ENCODE assay signal across 1 cellular context in the genomic region with DNA sequence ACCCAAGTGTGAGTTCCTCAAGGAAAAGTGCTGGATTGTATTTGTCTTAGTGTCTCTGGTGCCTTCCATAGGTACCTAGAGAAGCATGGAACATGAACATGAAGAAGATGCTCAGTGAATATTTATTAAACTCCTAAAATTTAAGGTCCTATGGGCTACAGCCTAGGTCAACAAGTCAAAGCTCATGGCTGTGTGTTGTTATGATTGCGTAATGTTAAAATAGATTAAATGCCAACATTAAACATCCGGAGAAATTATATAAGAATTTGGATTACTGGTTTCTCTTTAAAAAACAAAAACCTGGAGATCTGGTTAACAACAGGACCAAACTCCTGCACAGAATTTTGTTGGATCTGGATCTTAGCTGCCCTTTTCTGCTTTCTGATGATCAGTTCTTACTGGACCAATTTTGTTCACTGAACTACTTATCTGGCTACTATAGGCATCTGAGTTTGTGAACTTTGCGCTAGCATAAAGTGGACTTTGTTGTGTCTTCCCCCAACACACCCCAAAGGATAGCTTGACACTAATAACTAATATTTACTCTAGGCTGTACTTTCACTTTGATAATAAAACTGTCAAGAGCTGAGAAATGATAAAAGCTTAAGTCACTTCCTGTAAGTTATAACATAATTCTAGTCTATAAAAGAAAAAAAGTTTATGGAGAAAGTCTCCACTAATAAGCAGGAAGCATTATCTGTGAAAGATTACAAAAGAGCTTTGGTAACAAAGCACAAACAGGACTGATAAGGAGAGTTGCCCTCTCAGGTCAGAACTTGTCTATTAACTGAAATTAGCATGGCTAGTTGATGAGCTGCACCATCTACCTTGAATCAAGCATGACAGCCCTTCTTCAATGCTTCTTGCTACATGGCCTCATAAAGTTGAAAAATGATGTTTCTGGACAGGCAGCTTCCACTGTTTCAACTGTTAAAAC.
TF ChIP-seq lines count a peak whose summit lies in the region.

No MANE protein-coding gene starts in this region.

TF ChIP-seq in HepG2, 621 proteins besides CTCF, POLR2A, EP300 and RAD21 (continued from another document and continues in another):
- TF ChIP-seq KLF16 (CRISPR knock-in tag; IDR thresholded peaks at IDR 0.05) (0 out of 4 replicates have a peak, but pooled peaks of 1 of the 2 experiments have one; percentile 21), ZNF780A (CRISPR knock-in tag; IDR thresholded peaks at IDR 0.05) (no peak), ARID5B (CRISPR knock-in tag; IDR thresholded peaks at IDR 0.05) (peak; percentile 81), HNF4A (CRISPR knock-in tag; IDR thresholded peaks at IDR 0.05) (peak; percentile 83), KMT2B (CRISPR knock-in tag; IDR thresholded peaks at IDR 0.05) (0 out of 2 replicates have a peak, but pooled peaks have one; percentile 25), FOXA3 (CRISPR knock-in tag; IDR thresholded peaks at IDR 0.05) (peak; percentile 51; the same call in 1 of the 2 replicates), SMAD3 (CRISPR knock-in tag; IDR thresholded peaks at IDR 0.05) (0 out of 2 replicates have a peak, but pooled peaks have one; percentile 31), HOMEZ (CRISPR knock-in tag; IDR thresholded peaks at IDR 0.05; ENCODE audit: low read depth) (peak; percentile 76; the same call in 1 of the 2 replicates), IRF2 (CRISPR knock-in tag; IDR thresholded peaks at IDR 0.05) (peak; percentile 79), ZNF879 (CRISPR knock-in tag; IDR thresholded peaks at IDR 0.05) (no peak), FOXK2 (IDR thresholded peaks at IDR 0.05) (no peak), CEBPG (CRISPR knock-in tag; IDR thresholded peaks at IDR 0.05) (peak; percentile 50), CREB1 (IDR thresholded peaks at IDR 0.05) (no peak), CREB1 (CRISPR knock-in tag; IDR thresholded peaks at IDR 0.05) (peak; percentile 46; the same call in 1 of the 2 replicates), KDM5B (CRISPR knock-in tag; IDR thresholded peaks at IDR 0.05; ENCODE audit: borderline replicate concordance) (no peak), HMG20A (CRISPR knock-in tag; IDR thresholded peaks at IDR 0.05; ENCODE audit: borderline replicate concordance) (peak; percentile 67), SOX6 (IDR thresholded peaks at IDR 0.05) (no peak), SOX6 (CRISPR knock-in tag; IDR thresholded peaks at IDR 0.05) (peak; percentile 78), ZMAT3 (CRISPR knock-in tag; conservative IDR thresholded peaks at IDR 0.05) (no peak), PAX8 (CRISPR knock-in tag; IDR thresholded peaks at IDR 0.05; ENCODE audit: borderline replicate concordance) (no peak), RARA (CRISPR knock-in tag; IDR thresholded peaks at IDR 0.05) (peak; percentile 41), NFYC (CRISPR knock-in tag; IDR thresholded peaks at IDR 0.05) (no peak), RCOR2 (CRISPR knock-in tag; IDR thresholded peaks at IDR 0.05) (peak; percentile 68; the same call in 1 of the 2 replicates), ZBTB33 (CRISPR knock-in tag; IDR thresholded peaks at IDR 0.05) (peak; percentile 55), ZBTB43 (CRISPR knock-in tag; conservative IDR thresholded peaks at IDR 0.05) (no peak), HMG20B (CRISPR knock-in tag; conservative IDR thresholded peaks at IDR 0.05) (no peak), IKZF5 (CRISPR knock-in tag; IDR thresholded peaks at IDR 0.05) (peak; percentile 61; the same call in 1 of the 2 replicates), RXRB (CRISPR knock-in tag; IDR thresholded peaks at IDR 0.05; ENCODE audit: borderline replicate concordance) (peak; percentile 24; the same call in 1 of the 2 replicates), CREM (IDR thresholded peaks at IDR 0.05) (peak; percentile 54; the same call in 1 of the 2 replicates), CREM (CRISPR knock-in tag; IDR thresholded peaks at IDR 0.05) (no peak), ISL2 (CRISPR knock-in tag; IDR thresholded peaks at IDR 0.05) (peak; percentile 19; the same call in 1 of the 2 replicates), NCOA2 (CRISPR knock-in tag; IDR thresholded peaks at IDR 0.05) (peak; percentile 54), ELF3 (CRISPR knock-in tag; IDR thresholded peaks at IDR 0.05) (peak; percentile 60; the same call in 1 of the 2 replicates), NR2F6 (IDR thresholded peaks at IDR 0.05) (no peak; the same call in 1 of the 2 replicates), NR2F6 (CRISPR knock-in tag; IDR thresholded peaks at IDR 0.05) (0 out of 2 replicates have a peak, but pooled peaks have one; percentile 23), ZMYM2 (CRISPR knock-in tag; IDR thresholded peaks at IDR 0.05) (peak; percentile 83), ZNF264 (CRISPR knock-in tag; IDR thresholded peaks at IDR 0.05) (peak; percentile 58; the same call in 1 of the 2 replicates), SALL1 (CRISPR knock-in tag; IDR thresholded peaks at IDR 0.05) (peak; percentile 41; the same call in 1 of the 2 replicates), SIX1 (CRISPR knock-in tag; IDR thresholded peaks at IDR 0.05; ENCODE audit: borderline replicate concordance) (0 out of 2 replicates have a peak, but pooled peaks have one; percentile 23), FOXP1 (IDR thresholded peaks at IDR 0.05) (no peak), FOXP1 (CRISPR knock-in tag; IDR thresholded peaks at IDR 0.05) (peak; percentile 71), ZNF317 (CRISPR knock-in tag; IDR thresholded peaks at IDR 0.05) (0 out of 2 replicates have a peak, but pooled peaks have one; percentile 24), GATA4 (IDR thresholded peaks at IDR 0.05; ENCODE audit: borderline replicate concordance, low read depth) (peak; percentile 70; the same call in 1 of the 2 replicates), HES4 (CRISPR knock-in tag; IDR thresholded peaks at IDR 0.05; ENCODE audit: borderline replicate concordance) (no peak), EHMT2 (IDR thresholded peaks at IDR 0.05; ENCODE audit: borderline replicate concordance, low read depth, low read length) (peak; percentile 49; the same call in 1 of the 2 replicates)
- TF ChIP-seq, protein P1, sequence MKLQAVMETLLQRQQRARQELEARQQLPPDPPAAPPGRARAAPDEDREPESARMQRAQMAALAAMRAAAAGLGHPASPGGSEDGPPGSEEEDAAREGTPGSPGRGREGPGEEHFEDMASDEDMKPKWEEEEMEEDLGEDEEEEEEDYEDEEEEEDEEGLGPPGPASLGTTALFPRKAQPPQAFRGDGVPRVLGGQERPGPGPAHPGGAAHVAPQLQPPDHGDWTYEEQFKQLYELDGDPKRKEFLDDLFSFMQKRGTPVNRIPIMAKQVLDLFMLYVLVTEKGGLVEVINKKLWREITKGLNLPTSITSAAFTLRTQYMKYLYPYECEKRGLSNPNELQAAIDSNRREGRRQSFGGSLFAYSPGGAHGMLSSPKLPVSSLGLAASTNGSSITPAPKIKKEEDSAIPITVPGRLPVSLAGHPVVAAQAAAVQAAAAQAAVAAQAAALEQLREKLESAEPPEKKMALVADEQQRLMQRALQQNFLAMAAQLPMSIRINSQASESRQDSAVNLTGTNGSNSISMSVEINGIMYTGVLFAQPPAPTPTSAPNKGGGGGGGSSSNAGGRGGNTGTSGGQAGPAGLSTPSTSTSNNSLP (IDR thresholded peaks at IDR 0.05; ENCODE audit: low read depth, low read length): peak; percentile 56; the same call in 1 of the 2 replicates
- TF ChIP-seq, protein P2, sequence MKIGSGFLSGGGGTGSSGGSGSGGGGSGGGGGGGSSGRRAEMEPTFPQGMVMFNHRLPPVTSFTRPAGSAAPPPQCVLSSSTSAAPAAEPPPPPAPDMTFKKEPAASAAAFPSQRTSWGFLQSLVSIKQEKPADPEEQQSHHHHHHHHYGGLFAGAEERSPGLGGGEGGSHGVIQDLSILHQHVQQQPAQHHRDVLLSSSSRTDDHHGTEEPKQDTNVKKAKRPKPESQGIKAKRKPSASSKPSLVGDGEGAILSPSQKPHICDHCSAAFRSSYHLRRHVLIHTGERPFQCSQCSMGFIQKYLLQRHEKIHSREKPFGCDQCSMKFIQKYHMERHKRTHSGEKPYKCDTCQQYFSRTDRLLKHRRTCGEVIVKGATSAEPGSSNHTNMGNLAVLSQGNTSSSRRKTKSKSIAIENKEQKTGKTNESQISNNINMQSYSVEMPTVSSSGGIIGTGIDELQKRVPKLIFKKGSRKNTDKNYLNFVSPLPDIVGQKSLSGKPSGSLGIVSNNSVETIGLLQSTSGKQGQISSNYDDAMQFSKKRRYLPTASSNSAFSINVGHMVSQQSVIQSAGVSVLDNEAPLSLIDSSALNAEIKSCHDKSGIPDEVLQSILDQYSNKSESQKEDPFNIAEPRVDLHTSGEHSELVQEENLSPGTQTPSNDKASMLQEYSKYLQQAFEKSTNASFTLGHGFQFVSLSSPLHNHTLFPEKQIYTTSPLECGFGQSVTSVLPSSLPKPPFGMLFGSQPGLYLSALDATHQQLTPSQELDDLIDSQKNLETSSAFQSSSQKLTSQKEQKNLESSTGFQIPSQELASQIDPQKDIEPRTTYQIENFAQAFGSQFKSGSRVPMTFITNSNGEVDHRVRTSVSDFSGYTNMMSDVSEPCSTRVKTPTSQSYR (CRISPR knock-in tag; IDR thresholded peaks at IDR 0.05; ENCODE audit: borderline replicate concordance): peak; percentile 27; the same call in 1 of the 2 replicates
- TF ChIP-seq, protein P3, sequence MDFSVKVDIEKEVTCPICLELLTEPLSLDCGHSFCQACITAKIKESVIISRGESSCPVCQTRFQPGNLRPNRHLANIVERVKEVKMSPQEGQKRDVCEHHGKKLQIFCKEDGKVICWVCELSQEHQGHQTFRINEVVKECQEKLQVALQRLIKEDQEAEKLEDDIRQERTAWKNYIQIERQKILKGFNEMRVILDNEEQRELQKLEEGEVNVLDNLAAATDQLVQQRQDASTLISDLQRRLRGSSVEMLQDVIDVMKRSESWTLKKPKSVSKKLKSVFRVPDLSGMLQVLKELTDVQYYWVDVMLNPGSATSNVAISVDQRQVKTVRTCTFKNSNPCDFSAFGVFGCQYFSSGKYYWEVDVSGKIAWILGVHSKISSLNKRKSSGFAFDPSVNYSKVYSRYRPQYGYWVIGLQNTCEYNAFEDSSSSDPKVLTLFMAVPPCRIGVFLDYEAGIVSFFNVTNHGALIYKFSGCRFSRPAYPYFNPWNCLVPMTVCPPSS (IDR thresholded peaks at IDR 0.05): no peak
